1 cellular context compared by ENCODE assay signal in genomic region chr3:61702453-61702852, GRCh38.
TF ChIP-seq lines count a peak whose summit lies in the region.

No MANE protein-coding gene starts in this region.

TF ChIP-seq in GM23338, 12 proteins besides CTCF, POLR2A, EP300 and RAD21 (continued from another document):
- no peak for TF ChIP-seq REST (IDR thresholded peaks at IDR 0.05; ENCODE audit: unreplicated experiment)
